In genomic region chr5:59874675-59875074, GRCh38 we compare ENCODE assay signal across 21 cellular contexts.
"Had no signal": no experiment of that assay in that cellular context is flagged by ENCODE, and none has a peak within 500 bp of the region (broad histone marks: within the 10 kb centered on the region; RNA-seq: fewer than 3 reads in every experiment).

No MANE protein-coding gene starts in this region.

- H3K4me2 ChIP-seq: hepatocyte, smooth muscle cell had no signal

- DNase-seq: activated CD4-positive, alpha-beta memory T cell treated with anti-CD3 and anti-CD28 coated beads, Interleukin-2, amount 10 ng/mL, durations not matched to agents 7 days and 5 days; activated CD4-positive, alpha-beta T cell treated with anti-CD3 and anti-CD28 coated beads for 4 hours; activated CD8-positive, alpha-beta memory T cell treated with anti-CD3 and anti-CD28 coated beads, Interleukin-2, amount 10 ng/mL, durations not matched to agents 7 days and 5 days; activated naive CD4-positive, alpha-beta T cell; activated naive CD8-positive, alpha-beta T cell treated with anti-CD3 and anti-CD28 coated beads for 36 hours; amygdala; body of pancreas; lower lobe of right lung; nephron progenitor cell; nucleus accumbens; right cardiac atrium; stimulated activated CD4-positive, alpha-beta T cell treated with anti-CD3 and anti-CD28 coated beads, Interleukin-4, amount 100 ng/mL, for 1 hour; stimulated activated naive CD8-positive, alpha-beta T cell treated with anti-CD3 and anti-CD28 coated beads, Interleukin-15, amount 100 ng/mL, for 72 hours had no signal

- H3K27ac ChIP-seq: body of pancreas, hepatocyte, lower lobe of right lung, vagina had no signal

- FAIRE-seq: islet of Langerhans, TTC549 had no signal

- H3K27me3 Mint-ChIP-seq: activated CD4-positive, alpha-beta memory T cell treated with anti-CD3 and anti-CD28 coated beads, Interleukin-2, amount 10 ng/mL, durations not matched to agents 7 days and 5 days; activated CD8-positive, alpha-beta memory T cell treated with anti-CD3 and anti-CD28 coated beads, Interleukin-2, amount 10 ng/mL, durations not matched to agents 7 days and 5 days; activated naive CD8-positive, alpha-beta T cell treated with anti-CD3 and anti-CD28 coated beads for 36 hours; progenitor cell of endocrine pancreas; stimulated activated naive CD8-positive, alpha-beta T cell treated with anti-CD3 and anti-CD28 coated beads, Interleukin-15, amount 100 ng/mL, for 72 hours had no signal

- H3K79me2 ChIP-seq: hepatocyte had no signal

- H3K27me3 ChIP-seq: body of pancreas, hepatocyte, vagina had no signal

- H3K4me3 Mint-ChIP-seq: activated CD4-positive, alpha-beta memory T cell treated with anti-CD3 and anti-CD28 coated beads, Interleukin-2, amount 10 ng/mL, durations not matched to agents 7 days and 5 days; activated CD8-positive, alpha-beta memory T cell treated with anti-CD3 and anti-CD28 coated beads, Interleukin-2, amount 10 ng/mL, durations not matched to agents 7 days and 5 days; activated naive CD8-positive, alpha-beta T cell treated with anti-CD3 and anti-CD28 coated beads for 36 hours; nephron progenitor cell; stimulated activated naive CD8-positive, alpha-beta T cell treated with anti-CD3 and anti-CD28 coated beads, Interleukin-15, amount 100 ng/mL, for 72 hours; T-helper 2 cell treated with Interferon-gamma antibody and Interleukin-4, amounts not matched to agents 5 μg/mL and 100 μg/mL, for 36 hours; WTC11 had no signal

- H3K36me3 Mint-ChIP-seq: activated CD8-positive, alpha-beta memory T cell treated with anti-CD3 and anti-CD28 coated beads, Interleukin-2, amount 10 ng/mL, durations not matched to agents 7 days and 5 days; activated naive CD8-positive, alpha-beta T cell treated with anti-CD3 and anti-CD28 coated beads for 36 hours; WTC11 had no signal

- H3K9me3 Mint-ChIP-seq: activated CD4-positive, alpha-beta memory T cell treated with anti-CD3 and anti-CD28 coated beads, Interleukin-2, amount 10 ng/mL, durations not matched to agents 7 days and 5 days; activated naive CD8-positive, alpha-beta T cell treated with anti-CD3 and anti-CD28 coated beads for 36 hours; nephron progenitor cell; stimulated activated naive CD8-positive, alpha-beta T cell treated with anti-CD3 and anti-CD28 coated beads, Interleukin-15, amount 100 ng/mL, for 72 hours; T-helper 2 cell treated with Interferon-gamma antibody and Interleukin-4, amounts not matched to agents 5 μg/mL and 100 μg/mL, for 36 hours; WTC11 had no signal

- H3K4me1 ChIP-seq: body of pancreas, lower lobe of right lung, vagina had no signal

- ATAC-seq: activated CD8-positive, alpha-beta memory T cell treated with anti-CD3 and anti-CD28 coated beads, Interleukin-2, amount 10 ng/mL, durations not matched to agents 7 days and 5 days; body of pancreas; lower lobe of right lung; right cardiac atrium; stimulated activated naive CD8-positive, alpha-beta T cell treated with anti-CD3 and anti-CD28 coated beads, Interleukin-15, amount 100 ng/mL, for 72 hours; WTC11 had no signal

- H3K9me3 ChIP-seq: body of pancreas, lower lobe of right lung, vagina had no signal

- H2AFZ ChIP-seq: hepatocyte had no signal

- H3K36me3 ChIP-seq: lower lobe of right lung, vagina had no signal

- H3K27ac Mint-ChIP-seq: activated CD4-positive, alpha-beta memory T cell treated with anti-CD3 and anti-CD28 coated beads, Interleukin-2, amount 10 ng/mL, durations not matched to agents 7 days and 5 days; activated CD8-positive, alpha-beta memory T cell treated with anti-CD3 and anti-CD28 coated beads, Interleukin-2, amount 10 ng/mL, durations not matched to agents 7 days and 5 days; activated naive CD8-positive, alpha-beta T cell treated with anti-CD3 and anti-CD28 coated beads for 36 hours; nephron progenitor cell; progenitor cell of endocrine pancreas; stimulated activated naive CD8-positive, alpha-beta T cell treated with anti-CD3 and anti-CD28 coated beads, Interleukin-15, amount 100 ng/mL, for 72 hours; T-helper 2 cell treated with Interferon-gamma antibody and Interleukin-4, amounts not matched to agents 5 μg/mL and 100 μg/mL, for 36 hours; WTC11 had no signal

- H3K4me1 Mint-ChIP-seq: activated CD4-positive, alpha-beta memory T cell treated with anti-CD3 and anti-CD28 coated beads, Interleukin-2, amount 10 ng/mL, durations not matched to agents 7 days and 5 days; activated CD8-positive, alpha-beta memory T cell treated with anti-CD3 and anti-CD28 coated beads, Interleukin-2, amount 10 ng/mL, durations not matched to agents 7 days and 5 days; activated naive CD8-positive, alpha-beta T cell treated with anti-CD3 and anti-CD28 coated beads for 36 hours; stimulated activated naive CD8-positive, alpha-beta T cell treated with anti-CD3 and anti-CD28 coated beads, Interleukin-15, amount 100 ng/mL, for 72 hours had no signal

- H3K4me3 ChIP-seq: body of pancreas, hepatocyte, lower lobe of right lung, smooth muscle cell, vagina had no signal
